8 cellular contexts compared by ENCODE assay signal in genomic region chr2:231227309-231228162, GRCh38. TPM values are rescaled to one million over a fixed set of nuclear protein-coding genes. Genes with fewer than 3 reads are reported as not detected.
DNase-seq lines count a peak whose midpoint lies in the region; ATAC-seq and TF ChIP-seq lines count a peak whose summit lies in the region.

No MANE protein-coding gene starts in this region.

- H3K9me3 ChIP-seq in HAP-1 (no peaks in the 10 kb centered on the region), Panc1 (ENCODE audit: control insufficient read depth, insufficient read depth, low read depth, low read length) (no peaks in the 10 kb centered on the region), adipocyte (ENCODE audit: control insufficient read depth, low read length) (no peaks in the 10 kb centered on the region), cardiac muscle cell (ENCODE audit: low read depth) (no peaks in the 10 kb centered on the region)

- CTCF ChIA-PET in Panc1 (lab: Charles Lee): interaction anchor here (0.9 to 1.6 kb wide), 5 partner anchors 65 to 225 kb away, joined by 3 to 7 read pairs (median 3); no protein-coding TSS in a partner anchor

- POLR2A ChIA-PET in Panc1 (lab: Charles Lee): no interaction called here

- H3K4me3 ChIP-seq in GM12865 (ENCODE audit: low read depth, low read length): no peak overlapping the region
- H3K4me3 ChIP-seq in HAP-1: no peak overlapping the region
- no peak overlapping the region for H3K4me3 ChIP-seq in Panc1 (ENCODE audit: low read depth in 2 of 2, low read length in 2 of 2)
- H3K4me3 ChIP-seq in adipocyte (ENCODE audit: low read length): no peak overlapping the region
- no peak overlapping the region for H3K4me3 ChIP-seq in cardiac muscle cell

- peaks cover 24% of the 10 kb centered on the region for H3K4me1 ChIP-seq in HAP-1
- H3K4me1 ChIP-seq in Panc1 (ENCODE audit: control insufficient read depth, insufficient read depth, low read length): 0 out of 2 replicates have a peak, but pooled peaks cover 4% of the 10 kb centered on the region
- peaks cover 3% of the 10 kb centered on the region for H3K4me1 ChIP-seq in adipocyte (ENCODE audit: control insufficient read depth, insufficient read depth, low read length)
- H3K4me1 ChIP-seq in cardiac muscle cell (ENCODE audit: low read depth): no peaks in the 10 kb centered on the region

- peak; percentile 98 for ATAC-seq in Panc1

- intact Hi-C loops in Panc1 (cut with micrococcal nuclease; ENCODE audit: unreplicated experiment): loop anchor here (5.0 kb wide), 2 partner anchors 185 to 225 kb away; no protein-coding TSS in a partner anchor
- intact Hi-C loops in posterior cingulate gyrus (cut with DNase I): loop anchor here (2.0 to 10.0 kb wide), 4 partner anchors 70 to 225 kb away; no protein-coding TSS in a partner anchor
- intact Hi-C loops in posterior vena cava (cut with DNase I): loop anchor here in 1 of 2 donors (5.0 kb wide), 1 partner anchor 120 kb away; no protein-coding TSS in a partner anchor

- H3K27me3 ChIP-seq in HAP-1 (ENCODE audit: low read depth): no peaks in the 10 kb centered on the region
- H3K27me3 ChIP-seq in Panc1 (ENCODE audit: control insufficient read depth, insufficient read depth, low read length): no peaks in the 10 kb centered on the region
- H3K27me3 ChIP-seq in adipocyte (replicated peaks; ENCODE audit: control insufficient read depth, insufficient read depth, low read length): no peaks in the 10 kb centered on the region
- H3K27me3 ChIP-seq in cardiac muscle cell: no peaks in the 10 kb centered on the region

- H3K27ac ChIP-seq in Panc1 (ENCODE audit: low read length): peak overlapping the region; percentile 20; the same call in 1 of the 2 replicates
- no peak overlapping the region for H3K27ac ChIP-seq in cardiac muscle cell

- TF ChIP-seq CTCF in GM12865 (IDR thresholded peaks at IDR 0.05; ENCODE audit: insufficient read depth, low read depth, low read length, missing control alignments): peak; percentile 86
- TF ChIP-seq CTCF in Panc1 (IDR thresholded peaks at IDR 0.05): peak; percentile 88
- TF ChIP-seq CTCF in cardiac muscle cell (IDR thresholded peaks at IDR 0.05; ENCODE audit: low read depth, low read length): peak; percentile 88

- in situ Hi-C loops in HAP-1 (cut with MboI; ENCODE audit: low sequenced_read_pairs): loop anchor here (5.0 kb wide), 1 partner anchor 185 kb away; no protein-coding TSS in a partner anchor
- in situ Hi-C loops in Panc1 (cut with HindIII; ENCODE audit: low pct_unique_long_range_greater_than_20kb, low sequenced_read_pairs): no loop called here

- H3K36me3 ChIP-seq in HAP-1 (replicated peaks) (peaks cover 4% of the 10 kb centered on the region; the same call in 1 of the 2 replicates), Panc1 (ENCODE audit: control insufficient read depth, insufficient read depth, low read length) (no peaks in the 10 kb centered on the region), adipocyte (ENCODE audit: control insufficient read depth, insufficient read depth, low read length, severe bottlenecking) (peaks cover 23% of the 10 kb centered on the region), cardiac muscle cell (peaks cover 13% of the 10 kb centered on the region)

- BruUV-seq in Panc1 (replicated peaks; lab: Mats Ljungman, UMichigan): no TSS peak

- H3K9ac ChIP-seq in adipocyte (ENCODE audit: low read length): peak overlapping the region; percentile 22

- DNase-seq in GM12865 (ENCODE audit: low read depth): peak; percentile 90
- DNase-seq in HAP-1 (ENCODE audit: low spot score in 2 of 2): peak; percentile 76 to 87
- peak; percentile 87 for DNase-seq in LHCN-M2 (ENCODE audit: low read depth)
- DNase-seq in Panc1 (ENCODE audit: low read depth, low spot score): peak; percentile 46
- DNase-seq in adipocyte (ENCODE audit: low read depth): peak; percentile 93
- peak; percentile 77 to 86 for DNase-seq in cardiac muscle cell (ENCODE audit: low read depth in 1 of 2, low spot score in 1 of 2)
- DNase-seq in posterior cingulate gyrus: peak in 6 of 10 donors; percentile 41 to 87 (median 60)
- no peak for DNase-seq in posterior vena cava (ENCODE audit: low spot score)

RNA-seq across cellular contexts. Expression of gene ARMC9, which starts 29.1 kb away (rescaled TPM):
- total RNA-seq in LHCN-M2 (2014; rRNA removed): 37.7 and 39.8 TPM in 2 replicates
- polyA plus RNA-seq in LHCN-M2 (2012): 55.3 TPM
- 42.7 TPM for total RNA-seq in Panc1 (2021; ENCODE audit: unreplicated experiment)
- polyA plus RNA-seq in Panc1 (2012; ENCODE audit: insufficient read length): 76.4 TPM
- total RNA-seq in cardiac muscle cell: 18.3 and 27.4 TPM in 2 replicates
- polyA plus RNA-seq in cardiac muscle cell: 29.3 and 30.0 TPM in 2 replicates
- 10 to 100 TPM; 31.6 to 61.9 TPM for total RNA-seq in posterior vena cava
